Comparison of ENCODE assay signal across 9 cellular contexts in the genomic region with DNA sequence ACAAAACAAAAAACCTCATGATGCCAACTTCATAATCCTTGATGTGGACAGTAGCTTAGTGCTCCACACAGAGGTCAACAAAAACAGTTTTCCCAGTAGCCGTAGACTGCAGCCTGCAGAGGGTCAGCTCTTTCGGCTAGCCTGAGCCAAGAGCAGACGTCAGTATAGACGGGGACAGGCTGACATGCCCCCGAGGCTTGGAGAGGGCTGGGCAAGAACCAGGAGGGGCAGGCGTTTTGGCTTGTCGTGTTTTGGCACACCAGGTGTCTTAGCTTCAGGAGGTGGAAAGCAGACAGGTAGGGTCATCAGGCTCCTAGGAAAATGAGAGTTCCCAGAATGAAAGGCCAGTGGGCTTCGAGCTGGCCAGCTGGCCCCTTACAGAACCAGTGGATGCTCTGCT. TPM values are rescaled to one million over a fixed set of nuclear protein-coding genes. Genes with fewer than 3 reads are reported as not detected.
"Had no signal": no experiment of that assay in that cellular context is flagged by ENCODE, and none has a peak within 500 bp of the region (broad histone marks: within the 10 kb centered on the region; RNA-seq: fewer than 3 reads in every experiment).

No MANE protein-coding gene starts in this region.

- DNase-seq: IMR-90, KBM-7, KG1 had no signal

- H3K9me3 Mint-ChIP-seq: IgD-negative memory B cell had no signal

- H3K27me3 Mint-ChIP-seq: IgD-negative memory B cell had no signal

- ATAC-seq: K562 had no signal

- H3K4me3 ChIP-seq: K562 had no signal

- H3K27ac ChIP-seq: HL-60 had no signal

- H3K4me3 Mint-ChIP-seq: IgD-negative memory B cell had no signal

- H3K36me3 Mint-ChIP-seq: IgD-negative memory B cell had no signal

RNA-seq across cellular contexts. Expression of gene CAND2, which starts 21.8 kb away (rescaled TPM):
- total RNA-seq: HepG2, HT-29 had no signal

RNA-seq across cellular contexts. Expression of gene TMEM40, which starts 59.2 kb away (rescaled TPM):
- total RNA-seq: HepG2, HT-29, HT1080, IMR-90, K562 had no signal
